Comparison of ENCODE assay signal across 1 cellular context in genomic region chr10:61900829-61901783, GRCh38.
TF ChIP-seq lines count a peak whose summit lies in the region.

TSS of gene ARID5B (plus strand) at chr10:61901699. CDS start at chr10:61901710, 11 bp downstream.

TF ChIP-seq in HepG2, 621 proteins besides CTCF, POLR2A, EP300 and RAD21 (continues in another document):
- TF ChIP-seq ZBTB46 (CRISPR knock-in tag; IDR thresholded peaks at IDR 0.05; ENCODE audit: borderline replicate concordance) (no peak), ATF1 (CRISPR knock-in tag; IDR thresholded peaks at IDR 0.05) (no peak), ZNF678 (CRISPR knock-in tag; IDR thresholded peaks at IDR 0.05) (no peak), RARA (CRISPR knock-in tag; IDR thresholded peaks at IDR 0.05) (no peak), TERF1 (CRISPR knock-in tag; IDR thresholded peaks at IDR 0.05) (no peak), ZSCAN5A (CRISPR knock-in tag; IDR thresholded peaks at IDR 0.05; ENCODE audit: borderline replicate concordance) (no peak), PHB2 (IDR thresholded peaks at IDR 0.05; ENCODE audit: partially characterized antibody) (no peak), ZBTB7A (CRISPR knock-in tag; IDR thresholded peaks at IDR 0.05) (no peak), HIVEP1 (CRISPR knock-in tag; IDR thresholded peaks at IDR 0.05) (no peak), GFI1 (CRISPR knock-in tag; IDR thresholded peaks at IDR 0.05; ENCODE audit: borderline replicate concordance) (peak; percentile 21; the same call in 1 of the 2 replicates), ARID3A (IDR thresholded peaks at IDR 0.05; ENCODE audit: low read depth, low read length) (peak; percentile 25; the same call in 1 of the 2 replicates), GATAD1 (CRISPR knock-in tag; IDR thresholded peaks at IDR 0.05) (no peak), ZNF644 (CRISPR knock-in tag; IDR thresholded peaks at IDR 0.05; ENCODE audit: low read depth) (peak; percentile 29; the same call in 1 of the 2 replicates), SIN3B (IDR thresholded peaks at IDR 0.05; ENCODE audit: low read length) (no peak), ZBTB3 (CRISPR knock-in tag; IDR thresholded peaks at IDR 0.05; ENCODE audit: borderline replicate concordance, low read depth) (no peak), U2AF1 (optimal IDR thresholded peaks at IDR 0.05; ENCODE audit: low read depth, low read length) (no peak), CSRNP1 (CRISPR knock-in tag; IDR thresholded peaks at IDR 0.05) (no peak), CBFB (CRISPR knock-in tag; IDR thresholded peaks at IDR 0.05) (no peak), ZNF841 (CRISPR knock-in tag; IDR thresholded peaks at IDR 0.05; ENCODE audit: borderline replicate concordance) (no peak), ZNF615 (CRISPR knock-in tag; IDR thresholded peaks at IDR 0.05; ENCODE audit: borderline replicate concordance) (no peak), SIN3A (IDR thresholded peaks at IDR 0.05; ENCODE audit: borderline replicate concordance, low read depth, low read length) (no peak), ZFP82 (CRISPR knock-in tag; IDR thresholded peaks at IDR 0.05; ENCODE audit: borderline replicate concordance) (no peak), ARNT2 (CRISPR knock-in tag; IDR thresholded peaks at IDR 0.05; ENCODE audit: low read depth) (no peak), HNRNPK (IDR thresholded peaks at IDR 0.05; ENCODE audit: low read depth, low read length, poor library complexity, severe bottlenecking) (no peak), MAFK (conservative IDR thresholded peaks at IDR 0.05 in 1 of 2, IDR thresholded peaks at IDR 0.05 in 1 of 2; ENCODE audit: low read length in 2 of 2) (0 out of 4 replicates have a peak, but pooled peaks of 1 of the 2 experiments have one; percentile 12), TBX2 (CRISPR knock-in tag; IDR thresholded peaks at IDR 0.05; ENCODE audit: borderline replicate concordance) (no peak), CHD4 (IDR thresholded peaks at IDR 0.05; ENCODE audit: borderline replicate concordance, low read length) (no peak), NFAT5 (CRISPR knock-in tag; IDR thresholded peaks at IDR 0.05) (no peak), GMEB2 (CRISPR knock-in tag; IDR thresholded peaks at IDR 0.05; ENCODE audit: low read depth) (no peak), GABPA (IDR thresholded peaks at IDR 0.05; ENCODE audit: low read depth, low read length) (no peak), GABPA (CRISPR knock-in tag; IDR thresholded peaks at IDR 0.05; ENCODE audit: low read depth) (no peak), ZNF383 (CRISPR knock-in tag; IDR thresholded peaks at IDR 0.05; ENCODE audit: borderline replicate concordance) (no peak), FLYWCH1 (CRISPR knock-in tag; IDR thresholded peaks at IDR 0.05) (no peak), PLRG1 (conservative IDR thresholded peaks at IDR 0.05) (no peak), CEBPG (CRISPR knock-in tag; IDR thresholded peaks at IDR 0.05) (peak; percentile 57), DDIT3 (CRISPR knock-in tag; IDR thresholded peaks at IDR 0.05) (no peak), TEAD3 (CRISPR knock-in tag; optimal IDR thresholded peaks at IDR 0.05; ENCODE audit: borderline replicate concordance) (peak; percentile 29), KAT8 (CRISPR knock-in tag; IDR thresholded peaks at IDR 0.05) (0 out of 2 replicates have a peak, but pooled peaks have one; percentile 8), ARID4A (CRISPR knock-in tag; IDR thresholded peaks at IDR 0.05; ENCODE audit: borderline replicate concordance) (peak; percentile 34; the same call in 1 of the 2 replicates), ZMYM3 (CRISPR knock-in tag; IDR thresholded peaks at IDR 0.05) (no peak), KMT2B (CRISPR knock-in tag; IDR thresholded peaks at IDR 0.05) (0 out of 2 replicates have a peak, but pooled peaks have one; percentile 14), ZNF234 (CRISPR knock-in tag; conservative IDR thresholded peaks at IDR 0.05) (no peak), CEBPB (IDR thresholded peaks at IDR 0.05; ENCODE audit: borderline replicate concordance, low read depth, low read length) (peak; percentile 74), XBP1 (CRISPR knock-in tag; IDR thresholded peaks at IDR 0.05) (no peak)
